Comparison of ENCODE assay signal across 1 cellular context in the genomic region with DNA sequence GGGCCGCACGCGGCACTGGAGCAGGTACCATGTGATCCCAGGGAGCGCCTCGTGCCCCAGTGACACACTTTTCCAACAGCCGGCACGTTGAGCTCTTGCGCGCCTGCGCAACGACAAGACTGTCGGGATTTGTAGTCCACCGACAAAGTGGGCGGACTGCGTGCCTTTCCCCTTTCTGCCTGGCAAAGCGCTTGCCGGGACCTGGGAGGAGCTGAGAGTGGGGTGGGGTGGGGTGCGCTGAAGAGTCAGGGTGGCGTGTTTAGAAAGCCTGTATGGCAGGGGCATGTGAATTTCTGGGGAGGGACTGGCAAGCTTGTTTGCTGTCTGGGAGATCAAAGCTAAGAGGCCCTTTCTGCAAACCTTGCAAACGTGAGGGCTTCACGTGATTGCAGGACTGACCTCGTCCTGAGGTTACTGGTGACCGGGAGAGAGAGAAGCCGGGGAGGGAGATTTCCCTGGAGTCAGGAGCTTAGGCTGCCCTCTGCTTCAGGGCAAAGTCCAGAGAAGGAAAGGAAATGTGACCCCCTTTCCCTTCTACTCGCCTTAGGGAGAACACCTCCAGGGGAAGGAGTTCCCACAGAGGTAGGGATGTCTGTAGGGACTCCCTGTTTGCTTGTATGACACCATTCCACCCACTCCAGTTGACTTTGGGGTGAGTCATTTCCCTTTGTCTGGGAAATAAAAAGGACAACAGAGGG.
A peak's percentile ranks its signal among the peaks of the same experiment; 100 is the strongest.
TF ChIP-seq lines count a peak whose summit lies in the region.

No MANE protein-coding gene starts in this region.

TF ChIP-seq in HepG2, 621 proteins besides CTCF, POLR2A, EP300 and RAD21 (continues in another document):
- TF ChIP-seq ZNF335 (CRISPR knock-in tag; IDR thresholded peaks at IDR 0.05) (peak; percentile 65; the same call in 1 of the 2 replicates), POGZ (CRISPR knock-in tag; IDR thresholded peaks at IDR 0.05) (peak; percentile 53; the same call in 1 of the 2 replicates), CC2D1A (CRISPR knock-in tag; IDR thresholded peaks at IDR 0.05) (no peak), ARNTL (CRISPR knock-in tag; IDR thresholded peaks at IDR 0.05) (peak; percentile 100), ZNF7 (CRISPR knock-in tag; IDR thresholded peaks at IDR 0.05) (no peak), ZNF841 (CRISPR knock-in tag; IDR thresholded peaks at IDR 0.05; ENCODE audit: borderline replicate concordance) (peak; percentile 89; the same call in 1 of the 2 replicates), BORCS8-MEF2B (CRISPR knock-in tag; IDR thresholded peaks at IDR 0.05) (peak; percentile 97), ZBTB38 (CRISPR knock-in tag; IDR thresholded peaks at IDR 0.05) (peak; percentile 93), MED1 (CRISPR knock-in tag; IDR thresholded peaks at IDR 0.05) (peak; percentile 86), ZNF550 (CRISPR knock-in tag; IDR thresholded peaks at IDR 0.05; ENCODE audit: borderline replicate concordance) (peak; percentile 69; the same call in 1 of the 2 replicates), ZNF337 (CRISPR knock-in tag; IDR thresholded peaks at IDR 0.05; ENCODE audit: borderline replicate concordance, low read depth) (peak; percentile 88; the same call in 1 of the 2 replicates), ZNF282 (IDR thresholded peaks at IDR 0.05; ENCODE audit: partially characterized antibody) (peak; percentile 70), ZNF850 (CRISPR knock-in tag; conservative IDR thresholded peaks at IDR 0.05) (no peak), ZNF333 (CRISPR knock-in tag; IDR thresholded peaks at IDR 0.05; ENCODE audit: borderline replicate concordance) (peak; percentile 76; the same call in 1 of the 2 replicates), MAZ (IDR thresholded peaks at IDR 0.05; ENCODE audit: borderline replicate concordance, low read depth, low read length) (0 out of 2 replicates have a peak, but pooled peaks have one; percentile 45), MAZ (CRISPR knock-in tag; IDR thresholded peaks at IDR 0.05; ENCODE audit: low read depth) (peak; percentile 96), ZNF264 (CRISPR knock-in tag; IDR thresholded peaks at IDR 0.05) (peak; percentile 99), ZBTB37 (CRISPR knock-in tag; IDR thresholded peaks at IDR 0.05) (peak; percentile 92; the same call in 1 of the 2 replicates), GTF3A (CRISPR knock-in tag; conservative IDR thresholded peaks at IDR 0.05) (peak; percentile 88; the same call in 1 of the 2 replicates), HHEX (CRISPR knock-in tag; IDR thresholded peaks at IDR 0.05) (peak; percentile 65; the same call in 1 of the 2 replicates), ZNF761 (CRISPR knock-in tag; conservative IDR thresholded peaks at IDR 0.05) (peak; percentile 99), GATAD2A (CRISPR knock-in tag; IDR thresholded peaks at IDR 0.05) (peak; percentile 89), TEF (CRISPR knock-in tag; IDR thresholded peaks at IDR 0.05) (peak; percentile 90; the same call in 1 of the 2 replicates), PRDM10 (CRISPR knock-in tag; IDR thresholded peaks at IDR 0.05; ENCODE audit: low read depth) (no peak), HOXA5 (CRISPR knock-in tag; IDR thresholded peaks at IDR 0.05) (peak; percentile 99), SALL2 (CRISPR knock-in tag; IDR thresholded peaks at IDR 0.05) (peak; percentile 99; the same call in 1 of the 2 replicates), ZNF331 (CRISPR knock-in tag; IDR thresholded peaks at IDR 0.05) (peak; percentile 90), ZNF318 (CRISPR knock-in tag; IDR thresholded peaks at IDR 0.05) (peak; percentile 100), HNRNPH1 (optimal IDR thresholded peaks at IDR 0.05; ENCODE audit: low read depth, low read length) (peak; percentile 15)
- TF ChIP-seq, protein P1, sequence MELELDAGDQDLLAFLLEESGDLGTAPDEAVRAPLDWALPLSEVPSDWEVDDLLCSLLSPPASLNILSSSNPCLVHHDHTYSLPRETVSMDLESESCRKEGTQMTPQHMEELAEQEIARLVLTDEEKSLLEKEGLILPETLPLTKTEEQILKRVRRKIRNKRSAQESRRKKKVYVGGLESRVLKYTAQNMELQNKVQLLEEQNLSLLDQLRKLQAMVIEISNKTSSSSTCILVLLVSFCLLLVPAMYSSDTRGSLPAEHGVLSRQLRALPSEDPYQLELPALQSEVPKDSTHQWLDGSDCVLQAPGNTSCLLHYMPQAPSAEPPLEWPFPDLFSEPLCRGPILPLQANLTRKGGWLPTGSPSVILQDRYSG (CRISPR knock-in tag; IDR thresholded peaks at IDR 0.05) = peak; percentile 99
- TF ChIP-seq, protein P2, sequence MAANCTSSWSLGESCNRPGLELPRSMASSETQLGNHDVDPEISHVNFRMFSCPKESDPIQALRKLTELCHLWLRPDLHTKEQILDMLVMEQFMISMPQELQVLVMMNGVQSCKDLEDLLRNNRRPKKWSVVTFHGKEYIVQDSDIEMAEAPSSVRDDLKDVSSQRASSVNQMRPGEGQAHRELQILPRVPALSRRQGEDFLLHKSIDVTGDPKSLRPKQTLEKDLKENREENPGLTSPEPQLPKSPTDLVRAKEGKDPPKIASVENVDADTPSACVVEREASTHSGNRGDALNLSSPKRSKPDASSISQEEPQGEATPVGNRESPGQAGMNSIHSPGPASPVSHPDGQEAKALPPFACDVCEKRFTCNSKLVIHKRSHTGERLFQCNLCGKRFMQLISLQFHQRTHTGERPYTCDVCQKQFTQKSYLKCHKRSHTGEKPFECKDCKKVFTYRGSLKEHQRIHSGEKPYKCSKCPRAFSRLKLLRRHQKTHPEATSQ (CRISPR knock-in tag; IDR thresholded peaks at IDR 0.05; ENCODE audit: borderline replicate concordance) = peak; percentile 96
- TF ChIP-seq, protein P3, sequence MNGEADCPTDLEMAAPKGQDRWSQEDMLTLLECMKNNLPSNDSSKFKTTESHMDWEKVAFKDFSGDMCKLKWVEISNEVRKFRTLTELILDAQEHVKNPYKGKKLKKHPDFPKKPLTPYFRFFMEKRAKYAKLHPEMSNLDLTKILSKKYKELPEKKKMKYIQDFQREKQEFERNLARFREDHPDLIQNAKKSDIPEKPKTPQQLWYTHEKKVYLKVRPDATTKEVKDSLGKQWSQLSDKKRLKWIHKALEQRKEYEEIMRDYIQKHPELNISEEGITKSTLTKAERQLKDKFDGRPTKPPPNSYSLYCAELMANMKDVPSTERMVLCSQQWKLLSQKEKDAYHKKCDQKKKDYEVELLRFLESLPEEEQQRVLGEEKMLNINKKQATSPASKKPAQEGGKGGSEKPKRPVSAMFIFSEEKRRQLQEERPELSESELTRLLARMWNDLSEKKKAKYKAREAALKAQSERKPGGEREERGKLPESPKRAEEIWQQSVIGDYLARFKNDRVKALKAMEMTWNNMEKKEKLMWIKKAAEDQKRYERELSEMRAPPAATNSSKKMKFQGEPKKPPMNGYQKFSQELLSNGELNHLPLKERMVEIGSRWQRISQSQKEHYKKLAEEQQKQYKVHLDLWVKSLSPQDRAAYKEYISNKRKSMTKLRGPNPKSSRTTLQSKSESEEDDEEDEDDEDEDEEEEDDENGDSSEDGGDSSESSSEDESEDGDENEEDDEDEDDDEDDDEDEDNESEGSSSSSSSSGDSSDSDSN (CRISPR knock-in tag; IDR thresholded peaks at IDR 0.05) = no peak; the same call in none of the 2 replicates
